19 cellular contexts compared by ENCODE assay signal in the genomic region with DNA sequence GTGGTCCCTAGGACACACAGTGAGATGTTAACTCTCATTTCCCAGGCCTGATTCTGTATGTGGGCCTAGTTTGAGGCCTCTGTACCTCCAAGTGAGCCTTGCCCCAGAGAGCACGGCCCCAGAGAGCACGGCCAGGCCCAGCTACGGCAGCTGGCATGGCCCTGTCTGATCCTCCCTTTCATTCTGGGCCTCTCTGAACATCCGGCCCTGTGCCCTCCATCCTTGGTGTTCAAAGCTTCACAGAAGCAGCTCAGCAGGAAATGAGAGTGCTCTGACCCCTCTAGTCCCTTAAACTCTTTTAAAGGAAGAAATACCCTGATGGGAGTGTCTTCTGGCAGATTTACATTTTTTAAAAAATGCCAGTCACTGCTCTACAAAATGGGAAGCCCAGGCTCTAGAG.
A peak's percentile ranks its signal among the peaks of the same experiment; 100 is the strongest.
DNase-seq lines count a peak whose midpoint lies in the region; ATAC-seq and TF ChIP-seq lines count a peak whose summit lies in the region.
"Had no signal": no experiment of that assay in that cellular context is flagged by ENCODE, and none has a peak within 500 bp of the region (broad histone marks: within the 10 kb centered on the region; RNA-seq: fewer than 3 reads in every experiment).

No MANE protein-coding gene starts in this region.

- no peaks in the 10 kb centered on the region for H3K27me3 Mint-ChIP-seq in activated T-cell treated with anti-CD3 and anti-CD28 coated beads, Interleukin-2, amount 50 U/mL, for 72 hours (ENCODE audit: low read depth)
- H3K27me3 Mint-ChIP-seq in activated naive CD8-positive, alpha-beta T cell treated with anti-CD3 and anti-CD28 coated beads, Interleukin-2, amount 50 U/mL, for 24 hours, result peaks cover 2% of the 10 kb centered on the region
- H3K27me3 Mint-ChIP-seq in stimulated activated memory B cell treated with anti-CD40 and anti-IgM and Interleukin-4, amounts not matched to agents 10 μg/mL and 1 μg/mL and 100 μg/mL, for 72 hours, result peaks cover 10% of the 10 kb centered on the region

- no peaks in the 10 kb centered on the region for H3K36me3 Mint-ChIP-seq in activated T-cell treated with anti-CD3 and anti-CD28 coated beads, Interleukin-2, amount 50 U/mL, for 72 hours (ENCODE audit: insufficient read depth in 2 of 2)
- H3K36me3 Mint-ChIP-seq in activated naive CD8-positive, alpha-beta T cell treated with anti-CD3 and anti-CD28 coated beads, Interleukin-2, amount 50 U/mL, for 24 hours (ENCODE audit: low read depth), result no peaks in the 10 kb centered on the region
- no peaks in the 10 kb centered on the region for H3K36me3 Mint-ChIP-seq in stimulated activated memory B cell treated with anti-CD40 and anti-IgM and Interleukin-4, amounts not matched to agents 10 μg/mL and 1 μg/mL and 100 μg/mL, for 72 hours
- H3K36me3 Mint-ChIP-seq: WTC11 had no signal

- CTCF ChIA-PET in HEK293T (lab: Yijun Ruan, JAX), result no interaction called here

- no peaks in the 10 kb centered on the region for H3K9me3 Mint-ChIP-seq in activated T-cell treated with anti-CD3 and anti-CD28 coated beads, Interleukin-2, amount 50 U/mL, for 72 hours
- H3K9me3 Mint-ChIP-seq in activated naive CD8-positive, alpha-beta T cell treated with anti-CD3 and anti-CD28 coated beads, Interleukin-2, amount 50 U/mL, for 24 hours, result no peaks in the 10 kb centered on the region
- H3K9me3 Mint-ChIP-seq in stimulated activated memory B cell treated with anti-CD40 and anti-IgM and Interleukin-4, amounts not matched to agents 10 μg/mL and 1 μg/mL and 100 μg/mL, for 72 hours, result no peaks in the 10 kb centered on the region
- H3K9me3 Mint-ChIP-seq: activated T-cell treated with anti-CD3 and anti-CD28 coated beads, Interleukin-2, amount 50 U/mL, for 4 hours; WTC11 had no signal

- H3K27ac Mint-ChIP-seq in activated T-cell treated with anti-CD3 and anti-CD28 coated beads, Interleukin-2, amount 50 U/mL, for 72 hours, result peak overlapping the region; percentile 49
- peak overlapping the region; percentile 24 for H3K27ac Mint-ChIP-seq in activated naive CD8-positive, alpha-beta T cell treated with anti-CD3 and anti-CD28 coated beads, Interleukin-2, amount 50 U/mL, for 24 hours
- H3K27ac Mint-ChIP-seq in stimulated activated memory B cell treated with anti-CD40 and anti-IgM and Interleukin-4, amounts not matched to agents 10 μg/mL and 1 μg/mL and 100 μg/mL, for 72 hours, result peak overlapping the region; percentile 18
- H3K27ac Mint-ChIP-seq: B cell, WTC11 had no signal

- no peaks in the 10 kb centered on the region for H3K4me1 Mint-ChIP-seq in activated T-cell treated with anti-CD3 and anti-CD28 coated beads, Interleukin-2, amount 50 U/mL, for 72 hours (ENCODE audit: low read depth)
- peaks cover 6% of the 10 kb centered on the region for H3K4me1 Mint-ChIP-seq in activated naive CD8-positive, alpha-beta T cell treated with anti-CD3 and anti-CD28 coated beads, Interleukin-2, amount 50 U/mL, for 24 hours
- no peaks in the 10 kb centered on the region for H3K4me1 Mint-ChIP-seq in stimulated activated memory B cell treated with anti-CD40 and anti-IgM and Interleukin-4, amounts not matched to agents 10 μg/mL and 1 μg/mL and 100 μg/mL, for 72 hours
- H3K4me1 Mint-ChIP-seq: B cell had no signal

- POLR2A ChIA-PET in HEK293T (lab: Yijun Ruan, JAX), result no interaction called here

- H3K4me3 Mint-ChIP-seq in activated T-cell treated with anti-CD3 and anti-CD28 coated beads, Interleukin-2, amount 50 U/mL, for 72 hours, result no peak overlapping the region
- H3K4me3 Mint-ChIP-seq in activated naive CD8-positive, alpha-beta T cell treated with anti-CD3 and anti-CD28 coated beads, Interleukin-2, amount 50 U/mL, for 24 hours, result no peak overlapping the region
- H3K4me3 Mint-ChIP-seq in stimulated activated memory B cell treated with anti-CD40 and anti-IgM and Interleukin-4, amounts not matched to agents 10 μg/mL and 1 μg/mL and 100 μg/mL, for 72 hours, result no peak overlapping the region
- H3K4me3 Mint-ChIP-seq: activated T-cell treated with anti-CD3 and anti-CD28 coated beads, Interleukin-2, amount 50 U/mL, for 4 hours; B cell; WTC11 had no signal

- peak in 1 of 2 donors; percentile 38 for ATAC-seq in activated T-cell treated with anti-CD3 and anti-CD28 coated beads, Interleukin-2, amount 50 U/mL, for 72 hours (replicated peaks in 1 of 2)
- peak; percentile 26 for ATAC-seq in activated naive CD8-positive, alpha-beta T cell treated with anti-CD3 and anti-CD28 coated beads, Interleukin-2, amount 50 U/mL, for 24 hours
- ATAC-seq in stimulated activated memory B cell treated with anti-CD40 and anti-IgM and Interleukin-4, amounts not matched to agents 10 μg/mL and 1 μg/mL and 100 μg/mL, for 72 hours, result peak; percentile 37
- no peak for ATAC-seq in HG03135 (IDR thresholded peaks at IDR 0.05; ENCODE audit: unreplicated experiment)
- ATAC-seq: activated T-cell treated with anti-CD3 and anti-CD28 coated beads, Interleukin-2, amount 50 U/mL, for 4 hours; SK-N-SH treated with all-trans-retinoic acid at 6 μM for 48 hours; WTC11 had no signal

- no peak for DNase-seq in activated T-cell treated with anti-CD3 and anti-CD28 coated beads, Interleukin-2, amount 50 U/mL, for 72 hours
- DNase-seq in activated T-cell treated with anti-CD3 and anti-CD28 coated beads for 4 hours (no peak), HEK293T (ENCODE audit: extremely low spot score) (no peak), NCI-H1092 (lab: John Stamatoyannopoulos, UW) (no peak)
- DNase-seq in Jurkat, Clone E6-1 (ENCODE audit: low read depth, low spot score), result peak; percentile 32
- DNase-seq in activated naive CD8-positive, alpha-beta T cell treated with anti-CD3 and anti-CD28 coated beads, Interleukin-2, amount 50 U/mL, for 24 hours, result no peak
- DNase-seq: activated T-cell treated with anti-CD3 and anti-CD28 coated beads, Interleukin-2, amount 50 U/mL, for 4 hours; cortex of kidney; kidney glomerular epithelial cell; MV-4-11; NCI-H1694 treated with DMSO at 0.1 percent for 48 hours; NCI-H69; stimulated activated CD4-positive, alpha-beta T cell treated with anti-CD3 and anti-CD28 coated beads, Interleukin-4, amount 100 ng/mL, for 24 hours; upper lobe of left lung had no signal

- no peak overlapping the region for H3K4me3 ChIP-seq in Jurkat, Clone E6-1 (ENCODE audit: low read length)
- H3K4me3 ChIP-seq: upper lobe of left lung had no signal

TF ChIP-seq in HEK293T, 16 proteins besides CTCF, POLR2A, EP300 and RAD21:
- no peak for TF ChIP-seq CTBP1 (IDR thresholded peaks at IDR 0.05; ENCODE audit: borderline replicate concordance)
- TF ChIP-seq BHLHE40 (IDR thresholded peaks at IDR 0.05; ENCODE audit: borderline replicate concordance), result no peak
- no peak for TF ChIP-seq L3MBTL2 (conservative IDR thresholded peaks at IDR 0.05)
- TF ChIP-seq FOXM1 (IDR thresholded peaks at IDR 0.05; ENCODE audit: borderline replicate concordance), result no peak
- TF ChIP-seq SP1 (IDR thresholded peaks at IDR 0.05), result no peak
- no peak for TF ChIP-seq NFRKB (IDR thresholded peaks at IDR 0.05)
TF ChIP-seq in HEK293T: peak in this region for 0.
